ENCODE assay signal across 1 cellular context in the genomic region with DNA sequence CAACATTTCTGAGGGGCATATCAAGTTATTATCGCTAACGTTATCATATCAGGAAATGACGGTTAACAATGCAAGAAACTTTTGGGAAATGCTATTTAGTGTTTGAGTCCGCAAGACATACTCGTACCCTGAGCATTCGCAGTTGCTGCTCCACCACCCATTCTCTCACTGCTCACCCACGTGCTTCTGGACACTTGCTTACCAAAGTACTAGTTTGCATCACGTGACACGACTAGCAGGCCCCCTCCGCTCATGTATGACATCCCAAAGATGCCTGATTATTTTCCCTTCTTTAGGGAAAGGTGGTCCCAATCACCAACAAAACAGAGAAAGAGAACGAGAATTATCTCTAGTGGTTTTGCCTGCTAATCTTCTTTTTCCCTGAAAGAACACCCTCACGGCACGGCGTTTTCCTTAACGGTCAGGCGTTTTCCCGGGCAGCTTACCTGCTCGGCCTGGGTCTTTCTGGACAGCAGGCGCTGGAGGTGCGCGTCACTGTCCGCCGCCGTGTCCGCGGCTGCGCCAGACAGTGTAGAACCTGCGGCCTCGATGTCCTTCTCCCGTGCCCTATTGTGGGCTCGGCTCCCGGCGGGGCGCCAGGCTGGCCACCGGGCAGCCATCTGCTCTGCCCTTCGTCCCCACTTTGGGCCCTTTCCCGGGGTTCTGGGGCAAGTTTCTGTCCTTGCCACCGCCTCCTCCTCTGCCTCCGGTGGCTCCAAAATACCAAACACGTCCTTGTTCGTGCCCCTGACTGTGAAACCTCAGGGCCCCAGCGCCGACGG.
TF ChIP-seq lines count a peak whose summit lies in the region.

Gene SUPV3L1, plus strand, starts transcription at position 492 of the 782 bp plus-strand sequence. Its CDS starts 58 bp downstream, at position 550.

TF ChIP-seq in HepG2, 621 proteins besides CTCF, POLR2A, EP300 and RAD21 (continued from another document and continues in another):
- TF ChIP-seq, protein P1, sequence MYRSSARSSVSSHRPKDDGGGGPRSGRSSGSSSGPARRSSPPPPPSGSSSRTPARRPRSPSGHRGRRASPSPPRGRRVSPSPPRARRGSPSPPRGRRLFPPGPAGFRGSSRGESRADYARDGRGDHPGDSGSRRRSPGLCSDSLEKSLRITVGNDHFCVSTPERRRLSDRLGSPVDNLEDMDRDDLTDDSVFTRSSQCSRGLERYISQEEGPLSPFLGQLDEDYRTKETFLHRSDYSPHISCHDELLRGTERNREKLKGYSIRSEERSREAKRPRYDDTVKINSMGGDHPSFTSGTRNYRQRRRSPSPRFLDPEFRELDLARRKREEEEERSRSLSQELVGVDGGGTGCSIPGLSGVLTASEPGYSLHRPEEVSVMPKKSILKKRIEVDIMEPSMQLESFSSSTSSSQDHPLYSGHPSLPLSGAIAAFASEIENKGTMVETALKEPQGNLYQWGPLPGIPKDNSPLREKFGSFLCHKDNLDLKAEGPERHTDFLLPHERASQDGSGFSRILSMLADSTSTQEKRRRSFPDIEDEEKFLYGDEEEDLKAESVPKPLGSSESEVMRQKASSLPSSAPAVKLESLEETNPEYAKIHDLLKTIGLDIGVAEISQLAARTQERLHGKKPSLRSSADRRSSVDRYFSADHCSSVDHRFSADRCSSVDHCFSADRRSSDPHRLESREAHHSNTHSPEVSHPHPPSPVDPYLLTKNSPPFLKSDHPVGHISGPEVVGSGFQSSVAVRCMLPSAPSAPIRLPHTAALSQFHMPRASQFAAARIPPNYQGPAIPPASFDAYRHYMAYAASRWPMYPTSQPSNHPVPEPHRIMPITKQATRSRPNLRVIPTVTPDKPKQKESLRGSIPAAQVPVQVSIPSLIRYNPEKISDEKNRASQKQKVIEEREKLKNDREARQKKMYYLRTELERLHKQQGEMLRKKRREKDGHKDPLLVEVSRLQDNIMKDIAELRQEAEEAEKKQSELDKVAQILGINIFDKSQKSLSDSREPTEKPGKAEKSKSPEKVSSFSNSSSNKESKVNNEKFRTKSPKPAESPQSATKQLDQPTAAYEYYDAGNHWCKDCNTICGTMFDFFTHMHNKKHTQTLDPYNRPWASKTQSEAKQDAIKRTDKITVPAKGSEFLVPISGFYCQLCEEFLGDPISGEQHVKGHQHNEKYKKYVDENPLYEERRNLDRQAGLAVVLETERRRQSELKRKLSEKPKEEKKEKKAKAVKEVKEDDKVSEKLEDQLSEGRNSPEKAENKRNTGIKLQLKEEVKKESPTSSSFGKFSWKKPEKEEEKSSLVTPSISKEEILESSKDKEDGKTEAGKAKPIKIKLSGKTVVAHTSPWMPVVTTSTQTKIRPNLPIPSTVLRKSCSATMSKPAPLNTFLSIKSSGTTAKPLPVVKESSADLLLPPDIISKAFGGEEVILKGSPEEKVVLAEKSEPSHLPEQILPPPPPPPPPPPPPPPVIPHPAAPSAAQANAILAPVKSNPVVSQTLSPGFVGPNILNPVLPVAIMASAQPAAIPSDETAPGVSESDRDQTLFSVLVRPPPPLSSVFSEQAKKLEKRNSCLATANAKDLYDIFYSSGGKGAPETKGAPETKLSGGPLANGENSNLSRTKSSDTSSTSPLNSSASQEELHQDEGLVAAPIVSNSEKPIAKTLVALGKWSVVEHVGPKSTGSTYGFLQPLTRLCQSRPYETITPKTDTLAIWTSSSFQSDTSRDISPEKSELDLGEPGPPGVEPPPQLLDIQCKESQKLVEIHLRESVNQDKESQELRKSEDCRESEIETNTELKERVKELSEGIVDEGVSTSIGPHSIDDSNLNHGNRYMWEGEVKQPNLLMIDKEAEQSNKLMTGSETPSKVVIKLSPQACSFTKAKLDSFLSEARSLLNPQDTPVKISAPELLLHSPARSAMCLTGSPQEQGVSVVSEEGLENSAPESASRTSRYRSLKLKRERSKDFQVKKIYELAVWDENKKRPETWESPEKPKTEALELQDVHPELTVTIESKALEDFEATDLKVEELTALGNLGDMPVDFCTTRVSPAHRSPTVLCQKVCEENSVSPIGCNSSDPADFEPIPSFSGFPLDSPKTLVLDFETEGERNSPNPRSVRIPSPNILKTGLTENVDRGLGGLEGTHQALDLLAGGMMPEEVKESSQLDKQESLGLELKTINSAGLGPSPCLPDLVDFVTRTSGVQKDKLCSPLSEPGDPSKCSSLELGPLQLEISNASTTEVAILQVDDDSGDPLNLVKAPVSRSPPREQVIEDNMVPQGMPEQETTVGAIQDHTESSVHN (CRISPR knock-in tag; IDR thresholded peaks at IDR 0.05): no peak
- TF ChIP-seq SMYD3 (CRISPR knock-in tag; IDR thresholded peaks at IDR 0.05) (no peak; the same call in 1 of the 2 replicates), ZNF33B (CRISPR knock-in tag; IDR thresholded peaks at IDR 0.05) (0 out of 2 replicates have a peak, but pooled peaks have one; percentile 28), CBX1 (IDR thresholded peaks at IDR 0.05; ENCODE audit: low read depth) (peak; percentile 45), ZNF569 (CRISPR knock-in tag; IDR thresholded peaks at IDR 0.05; ENCODE audit: borderline replicate concordance) (no peak), ZNF432 (CRISPR knock-in tag; IDR thresholded peaks at IDR 0.05; ENCODE audit: borderline replicate concordance) (no peak), MED8 (CRISPR knock-in tag; IDR thresholded peaks at IDR 0.05; ENCODE audit: insufficient replicate concordance) (no peak), KLF13 (CRISPR knock-in tag; IDR thresholded peaks at IDR 0.05) (peak; percentile 85; the same call in 1 of the 2 replicates), ZNF44 (CRISPR knock-in tag; IDR thresholded peaks at IDR 0.05) (0 out of 2 replicates have a peak, but pooled peaks have one; percentile 18), ARNT2 (CRISPR knock-in tag; IDR thresholded peaks at IDR 0.05; ENCODE audit: low read depth) (0 out of 2 replicates have a peak, but pooled peaks have one; percentile 62), BCL6 (CRISPR knock-in tag; IDR thresholded peaks at IDR 0.05) (no peak), ZMAT5 (CRISPR knock-in tag; IDR thresholded peaks at IDR 0.05; ENCODE audit: borderline replicate concordance, low read depth) (no peak), ZNF772 (CRISPR knock-in tag; IDR thresholded peaks at IDR 0.05) (peak; percentile 71), RARA (CRISPR knock-in tag; IDR thresholded peaks at IDR 0.05) (no peak), AFF4 (CRISPR knock-in tag; IDR thresholded peaks at IDR 0.05) (no peak), TFDP2 (CRISPR knock-in tag; IDR thresholded peaks at IDR 0.05) (peak; percentile 49; the same call in 1 of the 2 replicates), PAWR (CRISPR knock-in tag; IDR thresholded peaks at IDR 0.05; ENCODE audit: borderline replicate concordance) (no peak; the same call in 1 of the 2 replicates), MAFK (conservative IDR thresholded peaks at IDR 0.05 in 1 of 2, IDR thresholded peaks at IDR 0.05 in 1 of 2; ENCODE audit: low read length in 2 of 2) (peak in 1 of 2 experiments; percentile 48; a peak in 1 of 4 replicates), MED1 (CRISPR knock-in tag; IDR thresholded peaks at IDR 0.05) (no peak), ZNF619 (CRISPR knock-in tag; IDR thresholded peaks at IDR 0.05) (peak; percentile 97), EED (CRISPR knock-in tag; IDR thresholded peaks at IDR 0.05) (no peak), ZNF703 (CRISPR knock-in tag; IDR thresholded peaks at IDR 0.05; ENCODE audit: borderline replicate concordance) (no peak), FOXK2 (IDR thresholded peaks at IDR 0.05) (peak; percentile 91), SP140L (CRISPR knock-in tag; IDR thresholded peaks at IDR 0.05; ENCODE audit: borderline replicate concordance) (no peak; the same call in 1 of the 2 replicates), MIER3 (CRISPR knock-in tag; IDR thresholded peaks at IDR 0.05; ENCODE audit: borderline replicate concordance) (no peak), MZF1 (CRISPR knock-in tag; IDR thresholded peaks at IDR 0.05; ENCODE audit: borderline replicate concordance) (no peak), TEAD2 (CRISPR knock-in tag; IDR thresholded peaks at IDR 0.05) (no peak), PAF1 (CRISPR knock-in tag; IDR thresholded peaks at IDR 0.05) (no peak), SP1 (IDR thresholded peaks at IDR 0.05) (no peak), SP1 (CRISPR knock-in tag; IDR thresholded peaks at IDR 0.05) (peak; percentile 55; the same call in 1 of the 2 replicates), NFE2 (CRISPR knock-in tag; IDR thresholded peaks at IDR 0.05) (no peak), ZNF142 (CRISPR knock-in tag; IDR thresholded peaks at IDR 0.05) (no peak), SSRP1 (CRISPR knock-in tag; IDR thresholded peaks at IDR 0.05) (peak; percentile 89; the same call in 1 of the 2 replicates), CREM (IDR thresholded peaks at IDR 0.05) (peak; percentile 99), CREM (CRISPR knock-in tag; IDR thresholded peaks at IDR 0.05) (peak; percentile 91), ERF (CRISPR knock-in tag; IDR thresholded peaks at IDR 0.05) (peak; percentile 61; the same call in 1 of the 2 replicates), KLF9 (CRISPR knock-in tag; IDR thresholded peaks at IDR 0.05; ENCODE audit: low read depth) (no peak), ZNF552 (CRISPR knock-in tag; IDR thresholded peaks at IDR 0.05; ENCODE audit: borderline replicate concordance) (no peak)
- TF ChIP-seq, protein P2, sequence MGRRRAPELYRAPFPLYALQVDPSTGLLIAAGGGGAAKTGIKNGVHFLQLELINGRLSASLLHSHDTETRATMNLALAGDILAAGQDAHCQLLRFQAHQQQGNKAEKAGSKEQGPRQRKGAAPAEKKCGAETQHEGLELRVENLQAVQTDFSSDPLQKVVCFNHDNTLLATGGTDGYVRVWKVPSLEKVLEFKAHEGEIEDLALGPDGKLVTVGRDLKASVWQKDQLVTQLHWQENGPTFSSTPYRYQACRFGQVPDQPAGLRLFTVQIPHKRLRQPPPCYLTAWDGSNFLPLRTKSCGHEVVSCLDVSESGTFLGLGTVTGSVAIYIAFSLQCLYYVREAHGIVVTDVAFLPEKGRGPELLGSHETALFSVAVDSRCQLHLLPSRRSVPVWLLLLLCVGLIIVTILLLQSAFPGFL (CRISPR knock-in tag; IDR thresholded peaks at IDR 0.05): no peak
